8 cellular contexts compared by ENCODE assay signal in the genomic region with DNA sequence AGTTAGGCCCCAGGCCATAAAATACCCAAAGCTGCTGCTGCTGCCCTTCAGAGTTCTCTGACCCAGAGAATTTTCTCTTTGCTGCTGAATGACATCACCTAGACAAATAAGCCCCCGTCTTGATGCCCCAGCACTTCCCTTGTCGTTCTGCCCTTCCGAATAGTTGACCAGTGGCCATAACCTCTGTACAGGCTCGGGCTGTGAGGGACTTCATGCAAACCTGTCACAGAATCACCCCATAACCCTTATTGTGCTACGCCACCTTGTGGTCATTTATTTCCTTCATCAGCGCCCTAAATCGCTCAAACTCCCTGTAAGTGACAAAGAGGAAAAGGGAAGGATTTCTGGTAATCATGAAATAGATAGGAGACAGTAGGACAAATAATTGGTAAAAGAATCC. TPM values are rescaled to one million over a fixed set of nuclear protein-coding genes. Genes with fewer than 3 reads are reported as not detected.
DNase-seq lines count a peak whose midpoint lies in the region; ATAC-seq, FAIRE-seq and TF ChIP-seq lines count a peak whose summit lies in the region.

No MANE protein-coding gene starts in this region.

- no peaks in the 10 kb centered on the region for H3K4me1 ChIP-seq in testis

- no peak overlapping the region for H3K4me3 ChIP-seq in AG10803 (ENCODE audit: low read length)
- H3K4me3 ChIP-seq in testis = no peak overlapping the region

- no peaks in the 10 kb centered on the region for H3K9me3 ChIP-seq in testis

- H3K27me3 ChIP-seq in testis = no peaks in the 10 kb centered on the region

- intact Hi-C loops in testis (cut with DNase I; ENCODE audit: low total_unique reads) = loop anchor here (10.0 kb wide), 1 partner anchor 171 kb away; no protein-coding TSS in a partner anchor

- no peak overlapping the region for H3K27ac ChIP-seq in testis

- 7 to 12% methylated on average over 3 to 7 of the region's 7 CpGs for WGBS in testis, 2 donors

- TF ChIP-seq POLR2A in testis (IDR thresholded peaks at IDR 0.05) = no peak

- H3K36me3 ChIP-seq in testis (ENCODE audit: low read depth, missing control alignments) = no peaks in the 10 kb centered on the region

- DNase-seq in AG10803 (ENCODE audit: low read depth) (peak; percentile 60), GM18507 (ENCODE audit: extremely low spot score, insufficient read length, low read depth) (peak; percentile 1), NCI-H146 treated with DMSO at 0.1 percent for 48 hours (lab: John Stamatoyannopoulos, UW; ENCODE audit: unreplicated experiment) (peak; percentile 49), T1000 (lab: John Stamatoyannopoulos, UW) (peak; percentile 1), dermis blood vessel endothelial cell (peak; percentile 80), lung microvascular endothelial cell (ENCODE audit: low read depth in 2 of 2) (peak; percentile 71 to 77), testis (peak; percentile 59)

- TF ChIP-seq CTCF in AG10803 (conservative IDR thresholded peaks at IDR 0.05; ENCODE audit: low read length) (peak; percentile 60), testis (IDR thresholded peaks at IDR 0.05) (peak; percentile 57 to 63 (median 61))

- peak; percentile 89 for FAIRE-seq in GM18507 (lab: Jason Lieb, UNC)

- no peak for ATAC-seq in HG02884 (IDR thresholded peaks at IDR 0.05; ENCODE audit: unreplicated experiment)

RNA-seq across cellular contexts. Expression of a gene that starts 18.8 kb away (rescaled TPM):
- not detected in 2 replicates for total RNA-seq in dermis blood vessel endothelial cell
- total RNA-seq in lung microvascular endothelial cell = not detected in 2 replicates
- 10 to 100 TPM in 1 of 2 donors, 1 to 10 TPM in 1; 9.5 to 18.9 TPM for total RNA-seq in testis
- polyA plus RNA-seq in testis (ENCODE audit: insufficient read depth, low read depth, low replicate concordance) = 23.4 TPM

RNA-seq across cellular contexts. Expression of a gene that starts 21.8 kb away (rescaled TPM):
- total RNA-seq in dermis blood vessel endothelial cell (4.9 and 5.3 TPM in 2 replicates), lung microvascular endothelial cell (2.0 and 3.8 TPM in 2 replicates), testis (1 to 10 TPM; 5.8 to 6.1 TPM)
- 3.2 TPM for polyA plus RNA-seq in testis (ENCODE audit: insufficient read depth, low read depth, low replicate concordance)

RNA-seq across cellular contexts. Expression of a gene that starts 45.9 kb away (rescaled TPM):
- total RNA-seq in dermis blood vessel endothelial cell (1.5 and 3.2 TPM in 2 replicates), lung microvascular endothelial cell (0.87 and 0.99 TPM in 2 replicates), testis (1 to 10 TPM; 1.5 to 5.6 TPM)
- 2.0 TPM for polyA plus RNA-seq in testis (ENCODE audit: insufficient read depth, low read depth, low replicate concordance)

Comparison
In these comparisons a context has a peak if more than half of its experiments do, and no peak if none do; other contexts are left out.
1. DNase-seq: peak in every context shown above with its lines; median percentile 80 in dermis blood vessel endothelial cell; 74 in lung microvascular endothelial cell; 60 in AG10803; 59 in testis; 49 in NCI-H146 treated with DMSO at 0.1 percent for 48 hours; 1 in GM18507; 1 in T1000.
2. RNA of a gene that starts 18.8 kb away (total RNA-seq): 9.5 to 18.9 TPM in testis; not detected in dermis blood vessel endothelial cell and not detected in lung microvascular endothelial cell; every median in the first group is over 10 times any median in the second.